1 cellular context compared by ENCODE assay signal in the genomic region with DNA sequence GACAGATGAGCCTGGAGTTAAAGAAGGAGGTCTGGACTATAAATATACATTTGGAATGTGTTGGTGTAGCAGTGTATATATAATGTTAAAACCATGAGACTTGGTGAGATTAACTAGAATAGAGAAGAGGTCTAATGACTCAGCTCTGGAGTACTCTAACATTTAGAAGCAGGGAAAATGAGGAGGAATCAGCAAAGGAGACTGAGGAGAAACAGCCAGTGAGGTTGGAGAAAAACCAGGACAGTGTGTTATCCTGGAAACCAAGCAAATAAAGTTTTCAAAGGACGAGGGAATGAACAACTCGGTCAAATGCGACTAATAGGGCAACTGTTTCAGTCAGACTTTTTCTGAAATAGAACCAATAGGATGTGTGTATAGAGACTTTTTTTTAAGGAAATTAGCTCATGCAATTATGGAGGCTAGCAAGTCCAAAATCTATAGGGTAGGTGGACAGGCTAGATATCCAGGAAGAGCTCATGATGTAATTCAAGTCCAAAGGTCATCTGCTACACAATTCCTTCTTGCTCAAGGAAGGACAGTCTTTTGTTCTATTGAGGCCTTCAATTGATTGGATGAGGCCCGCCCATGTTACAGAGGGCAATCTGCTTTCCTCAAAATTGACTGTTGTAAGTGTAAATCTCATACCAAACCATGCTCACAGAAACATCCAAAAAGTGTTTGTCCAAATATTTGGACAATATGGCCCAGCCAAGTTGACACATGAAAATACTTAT.
TF ChIP-seq lines count a peak whose summit lies in the region.

No MANE protein-coding gene starts in this region.

TF ChIP-seq in IMR-90, 13 proteins besides CTCF, POLR2A, EP300 and RAD21:
- TF ChIP-seq USF2 (IDR thresholded peaks at IDR 0.05; ENCODE audit: low read depth, low read length) (no peak), MAFK (IDR thresholded peaks at IDR 0.05; ENCODE audit: low read depth, low read length) (no peak), CHD1 (IDR thresholded peaks at IDR 0.05; ENCODE audit: low read depth, low read length) (no peak), RFX5 (IDR thresholded peaks at IDR 0.05; ENCODE audit: low read depth, low read length) (no peak), MAZ (IDR thresholded peaks at IDR 0.05; ENCODE audit: borderline replicate concordance, low read depth, low read length) (no peak), SMC3 (IDR thresholded peaks at IDR 0.05; ENCODE audit: low read depth, low read length) (no peak), CEBPB (IDR thresholded peaks at IDR 0.05; ENCODE audit: low read depth, low read length) (no peak), NFE2L2 (IDR thresholded peaks at IDR 0.05; ENCODE audit: low read depth, low read length) (no peak), FOS (IDR thresholded peaks at IDR 0.05; ENCODE audit: low read depth, low read length) (no peak), RCOR1 (IDR thresholded peaks at IDR 0.05; ENCODE audit: insufficient replicate concordance, low read length) (no peak), MXI1 (IDR thresholded peaks at IDR 0.05; ENCODE audit: borderline replicate concordance, low read depth, low read length) (no peak), BHLHE40 (IDR thresholded peaks at IDR 0.05; ENCODE audit: low read depth, low read length) (no peak)
- TF ChIP-seq, protein P1, sequence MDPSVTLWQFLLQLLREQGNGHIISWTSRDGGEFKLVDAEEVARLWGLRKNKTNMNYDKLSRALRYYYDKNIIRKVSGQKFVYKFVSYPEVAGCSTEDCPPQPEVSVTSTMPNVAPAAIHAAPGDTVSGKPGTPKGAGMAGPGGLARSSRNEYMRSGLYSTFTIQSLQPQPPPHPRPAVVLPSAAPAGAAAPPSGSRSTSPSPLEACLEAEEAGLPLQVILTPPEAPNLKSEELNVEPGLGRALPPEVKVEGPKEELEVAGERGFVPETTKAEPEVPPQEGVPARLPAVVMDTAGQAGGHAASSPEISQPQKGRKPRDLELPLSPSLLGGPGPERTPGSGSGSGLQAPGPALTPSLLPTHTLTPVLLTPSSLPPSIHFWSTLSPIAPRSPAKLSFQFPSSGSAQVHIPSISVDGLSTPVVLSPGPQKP (IDR thresholded peaks at IDR 0.05; ENCODE audit: borderline replicate concordance, low read depth, low read length) = no peak
